7 cellular contexts compared by ENCODE assay signal in genomic region chr14:102619012-102619411, GRCh38. TPM values are rescaled to one million over a fixed set of nuclear protein-coding genes. Genes with fewer than 3 reads are reported as not detected.
A peak's percentile ranks its signal among the peaks of the same experiment; 100 is the strongest.
DNase-seq lines count a peak whose midpoint lies in the region; ATAC-seq and TF ChIP-seq lines count a peak whose summit lies in the region.
"Not testable (repeated sequence)": the region's sequence is repeated elsewhere in the genome, so short reads cannot be mapped to it uniquely, and the experiment has no call there.

No MANE protein-coding gene starts in this region.

- CTCF ChIA-PET in HEK293 (lab: Yijun Ruan, JAX), result interaction anchor here (0.6 to 1.4 kb wide), 2 partner anchors 34 to 94 kb away, joined by 3 read pairs; no protein-coding TSS in a partner anchor
- CTCF ChIA-PET in WTC11 (lab: Charles Lee), result not testable (repeated sequence)

- H3K27me3 ChIP-seq in lung (ENCODE audit: control insufficient read depth, insufficient read depth); neutrophil: not testable (repeated sequence)

- H3K27me3 Mint-ChIP-seq in CD14-positive monocyte (ENCODE audit: low read depth in 3 of 3); WTC11 (ENCODE audit: low read depth); endothelial cell (ENCODE audit: unreplicated experiment); type B pancreatic cell: not testable (repeated sequence)

- H3K36me3 Mint-ChIP-seq in CD14-positive monocyte, result peaks cover 6 to 21% of the 10 kb centered on the region in 2 donors
- not testable (repeated sequence) for H3K36me3 Mint-ChIP-seq in WTC11; endothelial cell (ENCODE audit: low read depth, unreplicated experiment); type B pancreatic cell

- 54 to 61% methylated on average over 6 of the region's 6 CpGs for WGBS in lung, 2 donors

- not testable (repeated sequence) for ATAC-seq in WTC11; lung (ENCODE audit: insufficient read depth, low FRiP score)

- not testable (repeated sequence) for H3K9me3 Mint-ChIP-seq in CD14-positive monocyte; WTC11; endothelial cell (ENCODE audit: unreplicated experiment); type B pancreatic cell

- intact Hi-C loops in CD14-positive monocyte (cut with micrococcal nuclease), result not testable (repeated sequence)

- H3K27ac Mint-ChIP-seq in CD14-positive monocyte (peak overlapping the region in 6 of 7 donors; percentile 1 to 77 (median 35)), WTC11 (peak overlapping the region; percentile 8; the same call in 1 of the 2 replicates), endothelial cell (ENCODE audit: unreplicated experiment) (peak overlapping the region; percentile 14), type B pancreatic cell (peak overlapping the region; percentile 7)

- POLR2A ChIA-PET in HEK293 (lab: Yijun Ruan, JAX); WTC11 (lab: Charles Lee): not testable (repeated sequence)

- H3K4me1 ChIP-seq in HEK293 (ENCODE audit: control insufficient read depth, insufficient read depth, low read length); lung (ENCODE audit: control insufficient read depth in 2 of 2, insufficient read depth in 2 of 2, low read length in 2 of 2): not testable (repeated sequence)
- H3K4me1 ChIP-seq in neutrophil (ENCODE audit: control insufficient read depth in 1 of 2, insufficient read depth in 1 of 2, low read depth in 1 of 2, low read length in 1 of 2), result peaks cover 39 to 59% of the 10 kb centered on the region in 2 experiments

- not testable (repeated sequence) for TF ChIP-seq CTCF in CD14-positive monocyte (IDR thresholded peaks at IDR 0.05); HEK293 (tag by site-specific recombination; IDR thresholded peaks at IDR 0.05); WTC11 (IDR thresholded peaks at IDR 0.05); endothelial cell (IDR thresholded peaks at IDR 0.05; ENCODE audit: unreplicated experiment); lung (IDR thresholded peaks at IDR 0.05; ENCODE audit: control extremely low read depth, extremely low read depth); neutrophil (IDR thresholded peaks at IDR 0.05); type B pancreatic cell (conservative IDR thresholded peaks at IDR 0.05)

- not testable (repeated sequence) for H3K9me3 ChIP-seq in HEK293 (ENCODE audit: control insufficient read depth, insufficient read depth, low read depth, low read length); lung (ENCODE audit: control insufficient read depth in 2 of 2, insufficient read depth in 1 of 2, low read length in 1 of 2); neutrophil

- not testable (repeated sequence) for DNase-seq in CD14-positive monocyte (ENCODE audit: low spot score); WTC11 (ENCODE audit: low spot score); endothelial cell (ENCODE audit: low spot score); type B pancreatic cell (ENCODE audit: extremely low spot score, unreplicated experiment)
- DNase-seq in lung (ENCODE audit: low spot score), result peak; percentile 38

- not testable (repeated sequence) for H3K4me3 Mint-ChIP-seq in CD14-positive monocyte; WTC11; endothelial cell (ENCODE audit: unreplicated experiment); type B pancreatic cell

- not testable (repeated sequence) for H3K4me3 ChIP-seq in HEK293 (ENCODE audit: low read depth, low read length); lung; neutrophil (ENCODE audit: low read depth in 1 of 2, low read length in 1 of 2)

- H3K4me1 Mint-ChIP-seq in CD14-positive monocyte (peaks cover 61% of the 10 kb centered on the region), WTC11 (peaks cover 29% of the 10 kb centered on the region), endothelial cell (ENCODE audit: unreplicated experiment) (peaks cover 23% of the 10 kb centered on the region), type B pancreatic cell (ENCODE audit: unreplicated experiment) (peaks cover 24% of the 10 kb centered on the region)

- H3K36me3 ChIP-seq in HEK293 (ENCODE audit: control insufficient read depth in 2 of 2, insufficient read depth in 1 of 2, low read length in 2 of 2); lung (ENCODE audit: control insufficient read depth in 2 of 2, insufficient read depth in 2 of 2, low read length in 2 of 2); neutrophil: not testable (repeated sequence)

- H3K27ac ChIP-seq in HEK293 (ENCODE audit: extremely low read depth, low read depth, low read length), result not testable (repeated sequence)
- H3K27ac ChIP-seq in lung (ENCODE audit: low read depth in 1 of 2, low read length in 1 of 2) (peak overlapping the region in 1 of 2 donors; percentile 31), neutrophil (peak overlapping the region; percentile 56)

TF ChIP-seq in HEK293, 187 proteins besides CTCF, POLR2A, EP300 and RAD21:
- TF ChIP-seq ZNF600 (tag by site-specific recombination; IDR thresholded peaks at IDR 0.05), result 0 out of 2 replicates have a peak, but pooled peaks have one; percentile 17

RNA-seq across cellular contexts. Expression of gene RCOR1, which starts 26.6 kb away (rescaled TPM):
- polyA plus RNA-seq in CD14-positive monocyte (1 to 10 TPM; 2.1 to 2.3 TPM), lung (10 to 100 TPM in 1 of 2 donors, 1 to 10 TPM in 1; 7.9 to 13.3 TPM)
- total RNA-seq in WTC11 (2021) (25.1 to 25.4 TPM (median 25.4 TPM) in 3 replicates), endothelial cell (ENCODE audit: unreplicated experiment) (51.6 TPM), lung (10 to 100 TPM; 31.6 to 63.9 TPM), type B pancreatic cell (ENCODE audit: low replicate concordance) (35.3 and 37.5 TPM in 2 replicates)
